ENCODE assay signal across 8 cellular contexts in the genomic region with DNA sequence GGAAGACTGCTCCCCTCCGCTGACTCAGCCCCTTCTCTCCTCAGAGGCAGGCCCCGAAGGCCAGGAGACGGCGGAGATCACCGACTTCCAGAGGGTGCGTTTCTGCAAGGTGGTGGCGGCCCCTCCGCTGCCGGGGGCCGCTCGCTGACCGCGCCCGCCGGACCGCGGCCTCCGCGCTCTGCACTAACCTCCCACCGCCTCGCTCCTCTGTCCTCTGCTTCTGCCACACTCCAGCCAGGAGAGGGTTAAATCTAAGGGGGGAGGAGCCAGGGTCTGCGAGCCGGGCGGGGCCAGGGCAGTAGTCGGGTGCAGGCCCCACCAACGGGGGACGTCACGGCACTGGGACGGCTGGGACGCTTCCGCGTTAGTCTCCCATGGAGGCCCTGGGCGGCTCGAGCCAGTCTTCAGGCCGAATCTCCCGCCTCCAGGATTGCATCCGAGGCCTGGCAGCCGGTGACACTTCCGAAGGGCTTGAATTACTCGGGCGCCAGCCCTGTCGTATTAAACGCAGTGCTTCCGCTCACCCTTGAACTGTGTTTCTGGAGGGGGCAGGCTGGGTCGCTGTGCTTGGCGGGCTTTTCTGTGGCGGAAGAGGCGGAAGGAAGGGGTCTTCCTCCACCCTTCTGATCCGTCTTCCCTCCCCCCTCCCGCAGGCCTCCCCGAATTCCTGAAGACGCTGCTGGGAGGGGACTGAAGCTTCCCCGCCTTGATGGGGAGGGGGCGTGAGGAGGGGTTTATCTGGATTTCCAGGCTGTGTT. TPM values are rescaled to one million over a fixed set of nuclear protein-coding genes. Genes with fewer than 3 reads are reported as not detected.
A peak's percentile ranks its signal among the peaks of the same experiment; 100 is the strongest.
DNase-seq lines count a peak whose midpoint lies in the region; ATAC-seq and TF ChIP-seq lines count a peak whose summit lies in the region.

No MANE protein-coding gene starts in this region.

- H3K36me3 Mint-ChIP-seq in dendritic cell treated with granulocyte-macrophage colony-stimulating factor and Interleukin-4, amounts not matched to agents 40 ng/mL and 50 ng/mL, for 4 days (ENCODE audit: low read depth) = peaks cover 65% of the 10 kb centered on the region

- peak overlapping the region; percentile 92 for H3K4me3 Mint-ChIP-seq in dendritic cell treated with granulocyte-macrophage colony-stimulating factor and Interleukin-4, amounts not matched to agents 40 ng/mL and 50 ng/mL, for 4 days

- H3K9me3 Mint-ChIP-seq in dendritic cell treated with granulocyte-macrophage colony-stimulating factor and Interleukin-4, amounts not matched to agents 40 ng/mL and 50 ng/mL, for 4 days = no peaks in the 10 kb centered on the region

- TF ChIP-seq POLR2A in right lobe of liver (IDR thresholded peaks at IDR 0.05) = peak; percentile 80

- peak overlapping the region; percentile 93 to 94 (median 93) for H3K27ac ChIP-seq in right lobe of liver

- DNase-seq in AML-193 (lab: John Stamatoyannopoulos, UW) (peak; percentile 65 to 83), NCI-H526 treated with DMSO at 0.1 percent for 48 hours (lab: John Stamatoyannopoulos, UW) (peak; percentile 75), right lobe of liver (peak; percentile 91 to 94 (median 94))
- peak; percentile 76 to 84 for DNase-seq in activated CD4-positive, alpha-beta T cell treated with anti-CD3 and anti-CD28 coated beads, Interleukin-2, amount 50 U/mL, for 24 hours (ENCODE audit: low read depth in 1 of 2, low spot score in 1 of 2)
- peak; percentile 88 for DNase-seq in stimulated activated CD4-positive, alpha-beta T cell treated with anti-CD3 and anti-CD28 coated beads, Interleukin-4, amount 100 ng/mL, for 1 hour

- H3K27me3 ChIP-seq in right lobe of liver = no peaks in the 10 kb centered on the region

- TF ChIP-seq CTCF in right lobe of liver (IDR thresholded peaks at IDR 0.05) = no peak

- peak overlapping the region; percentile 66 to 87 (median 74) for H3K4me3 ChIP-seq in right lobe of liver

- peaks cover 0 to 16% (median 2%) of the 10 kb centered on the region in 4 donors for H3K4me1 ChIP-seq in right lobe of liver

- peaks cover 53% of the 10 kb centered on the region for H3K4me1 Mint-ChIP-seq in dendritic cell treated with granulocyte-macrophage colony-stimulating factor and Interleukin-4, amounts not matched to agents 40 ng/mL and 50 ng/mL, for 4 days (ENCODE audit: low read depth)

- H3K9me3 ChIP-seq in right lobe of liver = no peaks in the 10 kb centered on the region

- H3K36me3 ChIP-seq in right lobe of liver = peaks cover 0 to 18% (median 5%) of the 10 kb centered on the region in 4 donors

- H3K27ac Mint-ChIP-seq in dendritic cell treated with granulocyte-macrophage colony-stimulating factor and Interleukin-4, amounts not matched to agents 40 ng/mL and 50 ng/mL, for 4 days = peak overlapping the region; percentile 96

- intact Hi-C loops in dendritic cell treated with granulocyte-macrophage colony-stimulating factor and Interleukin-4, amounts not matched to agents 40 ng/mL and 50 ng/mL, for 4 days (cut with micrococcal nuclease) = loop anchor here (1.0 kb wide), 1 partner anchor 16 kb away; no protein-coding TSS in a partner anchor
- intact Hi-C loops in right lobe of liver (cut with DNase I) = no loop called here

- peaks cover 7% of the 10 kb centered on the region for H3K27me3 Mint-ChIP-seq in dendritic cell treated with granulocyte-macrophage colony-stimulating factor and Interleukin-4, amounts not matched to agents 40 ng/mL and 50 ng/mL, for 4 days

- WGBS in right lobe of liver (ENCODE audit: insufficient coverage, low coverage, low lambda C conversion rate, missing lambda C conversion rate) = no CpG with 5 or more reads among the region's 54 CpGs

- ATAC-seq in GM19043 (IDR thresholded peaks at IDR 0.05; ENCODE audit: low read depth, unreplicated experiment) (peak; percentile 54), HG03354 (IDR thresholded peaks at IDR 0.05; ENCODE audit: poor library complexity, severe bottlenecking, unreplicated experiment) (peak; percentile 61), right lobe of liver (peak; percentile 70 to 80 (median 78))

RNA-seq across cellular contexts. Expression of gene INAFM1, which starts 1.2 kb away (rescaled TPM):
- 1 to 10 TPM; 2.2 to 5.8 (median 4.4) TPM for total RNA-seq in right lobe of liver

RNA-seq across cellular contexts. Expression of gene CCDC9, which starts 17.2 kb away (rescaled TPM):
- 10 to 100 TPM in 2 of 6 experiments, 1 to 10 TPM in 4; 5.8 to 15.1 (median 9.1) TPM for total RNA-seq in right lobe of liver

RNA-seq across cellular contexts. Expression of gene C5AR1, which starts 36.2 kb away (rescaled TPM):
- total RNA-seq in right lobe of liver = 10 to 100 TPM in 1 of 6 experiments, 1 to 10 TPM in 5; 3.3 to 19.8 (median 5.9) TPM

RNA-seq across cellular contexts. Expression of gene BBC3, which starts 42.5 kb away (rescaled TPM):
- total RNA-seq in right lobe of liver = 1 to 10 TPM; 1.8 to 8.0 (median 3.1) TPM

RNA-seq across cellular contexts. Expression of gene C5AR2, which starts 58.5 kb away (rescaled TPM):
- 1 to 10 TPM; 1.1 to 6.6 (median 3.7) TPM for total RNA-seq in right lobe of liver

Comparison
In these comparisons a context has a peak if more than half of its experiments do, and no peak if none do; other contexts are left out.
1. Peak in every context shown above with its lines: DNase-seq, ATAC-seq, H3K4me3 ChIP-seq and H3K27ac ChIP-seq.